2 cellular contexts compared by ENCODE assay signal in the genomic region with DNA sequence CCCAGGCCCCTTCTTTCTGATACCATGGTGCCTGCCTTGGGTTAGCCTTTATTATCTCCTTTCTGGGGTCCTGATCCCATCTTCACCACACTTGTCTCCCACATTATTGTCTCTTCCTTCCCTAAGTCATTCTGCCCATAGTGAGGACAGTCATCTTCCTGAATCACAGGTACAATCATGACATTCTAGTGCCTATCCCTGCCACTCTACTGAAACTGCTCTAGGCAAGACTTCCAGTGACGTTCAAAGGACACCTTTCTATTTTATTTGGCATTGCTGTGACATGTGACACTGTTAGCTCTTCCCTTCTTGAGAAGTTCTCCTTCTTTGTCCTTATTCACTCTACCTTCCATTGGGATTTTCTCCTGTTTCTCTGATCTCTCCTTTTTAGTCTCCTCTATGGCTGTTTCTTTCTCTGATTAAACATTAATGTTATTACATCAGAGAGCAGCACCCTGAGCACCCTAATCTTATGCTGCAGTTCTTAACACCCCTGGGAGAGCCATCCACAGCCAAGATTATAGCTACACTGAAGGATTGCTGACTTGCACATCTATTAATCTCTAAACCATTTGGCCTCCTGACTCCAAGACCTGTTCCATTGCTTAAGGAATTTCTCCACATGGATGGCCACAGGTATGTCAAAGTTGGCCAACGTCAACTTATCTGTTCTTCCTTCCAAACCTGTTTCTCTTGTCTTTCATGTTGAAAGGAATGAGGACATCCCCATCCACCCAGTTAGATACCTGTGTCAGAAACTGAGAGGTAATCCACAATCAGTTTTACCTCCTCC.
A peak's percentile ranks its signal among the peaks of the same experiment; 100 is the strongest.
TF ChIP-seq lines count a peak whose summit lies in the region.

No MANE protein-coding gene starts in this region.

TF ChIP-seq in A549, 52 proteins besides CTCF, POLR2A, EP300 and RAD21 (continued from another document):
- TF ChIP-seq, protein P1, sequence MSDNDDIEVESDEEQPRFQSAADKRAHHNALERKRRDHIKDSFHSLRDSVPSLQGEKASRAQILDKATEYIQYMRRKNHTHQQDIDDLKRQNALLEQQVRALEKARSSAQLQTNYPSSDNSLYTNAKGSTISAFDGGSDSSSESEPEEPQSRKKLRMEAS (IDR thresholded peaks at IDR 0.05) = no peak
- no peak for TF ChIP-seq HOXA7 (CRISPR knock-in tag; IDR thresholded peaks at IDR 0.05)

TF ChIP-seq in Ishikawa, 13 proteins besides CTCF, POLR2A, EP300 and RAD21 (continued from another document):
- TF ChIP-seq, protein P2, sequence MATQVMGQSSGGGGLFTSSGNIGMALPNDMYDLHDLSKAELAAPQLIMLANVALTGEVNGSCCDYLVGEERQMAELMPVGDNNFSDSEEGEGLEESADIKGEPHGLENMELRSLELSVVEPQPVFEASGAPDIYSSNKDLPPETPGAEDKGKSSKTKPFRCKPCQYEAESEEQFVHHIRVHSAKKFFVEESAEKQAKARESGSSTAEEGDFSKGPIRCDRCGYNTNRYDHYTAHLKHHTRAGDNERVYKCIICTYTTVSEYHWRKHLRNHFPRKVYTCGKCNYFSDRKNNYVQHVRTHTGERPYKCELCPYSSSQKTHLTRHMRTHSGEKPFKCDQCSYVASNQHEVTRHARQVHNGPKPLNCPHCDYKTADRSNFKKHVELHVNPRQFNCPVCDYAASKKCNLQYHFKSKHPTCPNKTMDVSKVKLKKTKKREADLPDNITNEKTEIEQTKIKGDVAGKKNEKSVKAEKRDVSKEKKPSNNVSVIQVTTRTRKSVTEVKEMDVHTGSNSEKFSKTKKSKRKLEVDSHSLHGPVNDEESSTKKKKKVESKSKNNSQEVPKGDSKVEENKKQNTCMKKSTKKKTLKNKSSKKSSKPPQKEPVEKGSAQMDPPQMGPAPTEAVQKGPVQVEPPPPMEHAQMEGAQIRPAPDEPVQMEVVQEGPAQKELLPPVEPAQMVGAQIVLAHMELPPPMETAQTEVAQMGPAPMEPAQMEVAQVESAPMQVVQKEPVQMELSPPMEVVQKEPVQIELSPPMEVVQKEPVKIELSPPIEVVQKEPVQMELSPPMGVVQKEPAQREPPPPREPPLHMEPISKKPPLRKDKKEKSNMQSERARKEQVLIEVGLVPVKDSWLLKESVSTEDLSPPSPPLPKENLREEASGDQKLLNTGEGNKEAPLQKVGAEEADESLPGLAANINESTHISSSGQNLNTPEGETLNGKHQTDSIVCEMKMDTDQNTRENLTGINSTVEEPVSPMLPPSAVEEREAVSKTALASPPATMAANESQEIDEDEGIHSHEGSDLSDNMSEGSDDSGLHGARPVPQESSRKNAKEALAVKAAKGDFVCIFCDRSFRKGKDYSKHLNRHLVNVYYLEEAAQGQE (IDR thresholded peaks at IDR 0.05; ENCODE audit: low read depth) = no peak
- TF ChIP-seq, protein P3, sequence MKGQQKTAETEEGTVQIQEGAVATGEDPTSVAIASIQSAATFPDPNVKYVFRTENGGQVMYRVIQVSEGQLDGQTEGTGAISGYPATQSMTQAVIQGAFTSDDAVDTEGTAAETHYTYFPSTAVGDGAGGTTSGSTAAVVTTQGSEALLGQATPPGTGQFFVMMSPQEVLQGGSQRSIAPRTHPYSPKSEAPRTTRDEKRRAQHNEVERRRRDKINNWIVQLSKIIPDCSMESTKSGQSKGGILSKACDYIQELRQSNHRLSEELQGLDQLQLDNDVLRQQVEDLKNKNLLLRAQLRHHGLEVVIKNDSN (IDR thresholded peaks at IDR 0.05) = 0 out of 2 replicates have a peak, but pooled peaks have one; percentile 3
- TF ChIP-seq EGR1 (IDR thresholded peaks at IDR 0.05) (no peak), TEAD4 (IDR thresholded peaks at IDR 0.05) (peak; percentile 98)
